In the genomic region with DNA sequence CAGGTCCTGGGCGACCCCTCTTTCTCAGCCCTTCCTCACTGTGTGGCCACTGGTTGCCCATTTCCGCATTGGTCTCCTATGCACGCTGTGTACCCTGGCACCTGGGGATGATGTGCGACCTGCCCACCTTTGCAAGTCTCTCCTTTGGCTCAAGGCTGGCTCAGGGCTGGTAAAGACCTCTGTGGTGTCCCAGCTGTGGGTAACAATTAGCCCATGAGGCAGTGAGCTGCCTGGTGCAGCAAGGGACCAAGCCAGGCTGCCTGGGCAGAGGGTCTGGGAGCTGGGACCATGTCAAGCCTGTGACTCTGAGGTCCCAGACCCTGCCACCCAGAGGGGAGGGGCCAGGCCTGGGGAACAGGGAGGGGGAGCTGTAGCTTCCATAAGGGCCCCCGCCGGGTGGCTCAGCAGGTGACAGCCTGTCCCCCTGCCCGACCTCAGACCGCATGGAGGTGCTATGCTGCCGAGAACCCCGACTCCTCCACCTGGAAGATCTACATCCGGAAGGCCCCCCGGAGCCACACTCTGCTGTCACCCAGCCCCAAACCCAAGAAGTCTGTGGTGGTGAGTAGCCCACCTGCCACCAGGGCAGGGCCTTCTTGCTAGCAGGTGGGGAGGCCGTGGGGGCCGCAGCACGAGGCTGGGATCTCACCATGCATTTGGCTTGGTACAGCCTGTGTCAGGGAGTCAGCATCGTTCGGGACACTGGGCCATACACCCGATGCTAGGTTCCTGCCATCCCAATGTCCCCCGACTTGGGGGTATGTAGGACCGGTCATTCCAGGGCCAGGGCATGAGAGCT, we compare ENCODE assay signal across 14 cellular contexts.
DNase-seq lines count a peak whose midpoint lies in the region; ATAC-seq and TF ChIP-seq lines count a peak whose summit lies in the region.
"Had no signal": no experiment of that assay in that cellular context is flagged by ENCODE, and none has a peak within 500 bp of the region (broad histone marks: within the 10 kb centered on the region; RNA-seq: fewer than 3 reads in every experiment).

No MANE protein-coding gene starts in this region.

- no peaks in the 10 kb centered on the region for H3K27me3 ChIP-seq in Peyer's patch
- no peaks in the 10 kb centered on the region for H3K27me3 ChIP-seq in stomach
- H3K27me3 ChIP-seq: ascending aorta had no signal

- H3K27ac ChIP-seq in Peyer's patch (no peak overlapping the region), stomach (no peak overlapping the region)
- H3K27ac ChIP-seq: ascending aorta had no signal

- no peaks in the 10 kb centered on the region for H3K36me3 Mint-ChIP-seq in activated CD8-positive, alpha-beta memory T cell treated with anti-CD3 and anti-CD28 coated beads, Interleukin-2, amount 10 ng/mL, durations not matched to agents 7 days and 5 days
- H3K36me3 Mint-ChIP-seq in type B pancreatic cell, result no peaks in the 10 kb centered on the region

- TF ChIP-seq EP300 in stomach (IDR thresholded peaks at IDR 0.05), result no peak

- H3K4me1 Mint-ChIP-seq in activated CD8-positive, alpha-beta memory T cell treated with anti-CD3 and anti-CD28 coated beads, Interleukin-2, amount 10 ng/mL, durations not matched to agents 7 days and 5 days, result no peaks in the 10 kb centered on the region
- H3K4me1 Mint-ChIP-seq in type B pancreatic cell (ENCODE audit: unreplicated experiment), result no peaks in the 10 kb centered on the region

- no peak overlapping the region for H3K4me3 Mint-ChIP-seq in activated CD8-positive, alpha-beta memory T cell treated with anti-CD3 and anti-CD28 coated beads, Interleukin-2, amount 10 ng/mL, durations not matched to agents 7 days and 5 days
- H3K4me3 Mint-ChIP-seq in type B pancreatic cell, result no peak overlapping the region
- H3K4me3 Mint-ChIP-seq: naive thymus-derived CD4-positive, alpha-beta T cell had no signal

- TF ChIP-seq POLR2A in Peyer's patch (IDR thresholded peaks at IDR 0.05), result no peak
- no peak for TF ChIP-seq POLR2A in stomach (IDR thresholded peaks at IDR 0.05)

- no peaks in the 10 kb centered on the region for H3K27me3 Mint-ChIP-seq in activated CD8-positive, alpha-beta memory T cell treated with anti-CD3 and anti-CD28 coated beads, Interleukin-2, amount 10 ng/mL, durations not matched to agents 7 days and 5 days
- H3K27me3 Mint-ChIP-seq in type B pancreatic cell, result no peaks in the 10 kb centered on the region
- H3K27me3 Mint-ChIP-seq: naive thymus-derived CD4-positive, alpha-beta T cell had no signal

- H3K36me3 ChIP-seq in Peyer's patch (no peaks in the 10 kb centered on the region), stomach (peaks cover 0 to 63% (median 51%) of the 10 kb centered on the region in 4 donors)
- H3K36me3 ChIP-seq: ascending aorta had no signal

- intact Hi-C loops in left colon (cut with DNase I, micrococcal nuclease) (no loop called here), stomach (cut with DNase I; ENCODE audit: low total_unique reads) (no loop called here)

- no peak overlapping the region for H3K27ac Mint-ChIP-seq in activated CD8-positive, alpha-beta memory T cell treated with anti-CD3 and anti-CD28 coated beads, Interleukin-2, amount 10 ng/mL, durations not matched to agents 7 days and 5 days
- H3K27ac Mint-ChIP-seq in type B pancreatic cell, result no peak overlapping the region
- H3K27ac Mint-ChIP-seq: naive thymus-derived CD4-positive, alpha-beta T cell had no signal

- H3K9me3 ChIP-seq in Peyer's patch (no peaks in the 10 kb centered on the region), stomach (no peaks in the 10 kb centered on the region)
- H3K9me3 ChIP-seq: ascending aorta had no signal

- TF ChIP-seq CTCF in Peyer's patch (IDR thresholded peaks at IDR 0.05) (no peak), stomach (IDR thresholded peaks at IDR 0.05) (no peak), type B pancreatic cell (conservative IDR thresholded peaks at IDR 0.05) (no peak)

- WGBS in stomach, 5 donors, result 93 to 95% (median 95%) methylated on average over 8 to 20 of the region's 20 CpGs

- ATAC-seq in activated CD8-positive, alpha-beta memory T cell treated with anti-CD3 and anti-CD28 coated beads, Interleukin-2, amount 10 ng/mL, durations not matched to agents 7 days and 5 days, result no peak
- ATAC-seq in left colon, result no peak
- ATAC-seq: naive thymus-derived CD4-positive, alpha-beta T cell had no signal

- no peaks in the 10 kb centered on the region for H3K4me1 ChIP-seq in Peyer's patch
- H3K4me1 ChIP-seq in stomach, result no peaks in the 10 kb centered on the region
- H3K4me1 ChIP-seq: ascending aorta had no signal

- H3K4me3 ChIP-seq in Peyer's patch (no peak overlapping the region), stomach (no peak overlapping the region)
- H3K4me3 ChIP-seq: ascending aorta had no signal

- CTCF ChIA-PET in activated CD8-positive, alpha-beta memory T cell treated with anti-CD3 and anti-CD28 coated beads, Interleukin-2, amount 10 ng/mL, durations not matched to agents 7 days and 5 days (lab: Charles Lee), result no interaction called here

- peak; percentile 34 for DNase-seq in activated CD8-positive, alpha-beta memory T cell treated with anti-CD3 and anti-CD28 coated beads, Interleukin-2, amount 10 ng/mL, durations not matched to agents 7 days and 5 days
- no peak for DNase-seq in activated CD8-positive, alpha-beta memory T cell treated with anti-CD3 and anti-CD28 coated beads, Interleukin-2, amount 50 U/mL, for 48 hours
- DNase-seq in Peyer's patch (peak in 2 of 3 donors; percentile 8 to 38), left colon (peak; percentile 3 to 12), stomach (peak; percentile 21), type B pancreatic cell (ENCODE audit: extremely low spot score, unreplicated experiment) (no peak), SHP77 (lab: John Stamatoyannopoulos, UW) (no peak), NCI-H345 (lab: John Stamatoyannopoulos, UW) (no peak)
- DNase-seq: foreskin melanocyte, NCI-H526 treated with DMSO at 0.1 percent for 48 hours, T-helper 9 cell, trophoblast cell had no signal

- H3K9me3 Mint-ChIP-seq in activated CD8-positive, alpha-beta memory T cell treated with anti-CD3 and anti-CD28 coated beads, Interleukin-2, amount 10 ng/mL, durations not matched to agents 7 days and 5 days (ENCODE audit: low read depth), result no peaks in the 10 kb centered on the region
- no peaks in the 10 kb centered on the region for H3K9me3 Mint-ChIP-seq in type B pancreatic cell
- H3K9me3 Mint-ChIP-seq: naive thymus-derived CD4-positive, alpha-beta T cell had no signal

Comparison
In these comparisons a context has a peak if more than half of its experiments do, and no peak if none do; other contexts are left out.
1. DNase-seq: peak in activated CD8-positive, alpha-beta memory T cell treated with anti-CD3 and anti-CD28 coated beads, Interleukin-2, amount 10 ng/mL, durations not matched to agents 7 days and 5 days (single experiment), Peyer's patch (2 of 3), left colon (2 of 2) and stomach (single experiment); none in activated CD8-positive, alpha-beta memory T cell treated with anti-CD3 and anti-CD28 coated beads, Interleukin-2, amount 50 U/mL, for 48 hours (single experiment), type B pancreatic cell (single experiment), SHP77 (0 of 2) and NCI-H345 (single experiment).